In genomic region chr7:64174328-64174727, GRCh38 we compare ENCODE assay signal across 29 cellular contexts. TPM values are rescaled to one million over a fixed set of nuclear protein-coding genes. Genes with fewer than 3 reads are reported as not detected.
"Had no signal": no experiment of that assay in that cellular context is flagged by ENCODE, and none has a peak within 500 bp of the region (broad histone marks: within the 10 kb centered on the region; RNA-seq: fewer than 3 reads in every experiment).

No MANE protein-coding gene starts in this region.

- H3K27me3 ChIP-seq: suprapubic skin, testis, thyroid gland, tibial artery, tibial nerve, transverse colon, upper lobe of left lung, uterus, vagina had no signal

- H3K27ac ChIP-seq: stomach, suprapubic skin, testis, thoracic aorta, thyroid gland, tibial artery, tibial nerve, transverse colon, upper lobe of left lung, uterus, vagina had no signal

- H3K9me3 ChIP-seq: testis, thoracic aorta, thyroid gland, uterus, vagina had no signal

- DNase-seq: stimulated activated CD4-positive, alpha-beta T cell treated with anti-CD3 and anti-CD28 coated beads, Interleukin-2, amount 100 ng/mL, for 48 hours; stimulated activated CD4-positive, alpha-beta T cell treated with anti-CD3 and anti-CD28 coated beads, Interleukin-4, amount 100 ng/mL, for 1 hour; stimulated activated CD4-positive, alpha-beta T cell treated with anti-CD3 and anti-CD28 coated beads, Interleukin-4, amount 100 ng/mL, for 24 hours; stimulated activated CD4-positive, alpha-beta T cell treated with anti-CD3 and anti-CD28 coated beads, Interleukin-4, amount 100 ng/mL, for 4 hours; stimulated activated CD8-positive, alpha-beta memory T cell treated with anti-CD3 and anti-CD28 coated beads, Interleukin-4, amount 100 ng/mL, for 48 hours; stimulated activated naive B cell treated with anti-CD40 and anti-IgM and Interleukin-4, amounts not matched to agents 10 μg/mL and 1 μg/mL and 100 μg/mL, for 72 hours; stimulated activated naive CD4-positive, alpha-beta T cell; stimulated activated naive CD4-positive, alpha-beta T cell treated with Interleukin-2 at 50 U/mL for 16 hours; stimulated activated naive CD8-positive, alpha-beta T cell treated with anti-CD3 and anti-CD28 coated beads, Interleukin-15, amount 100 ng/mL, for 72 hours; stimulated activated naive CD8-positive, alpha-beta T cell treated with anti-CD3 and anti-CD28 coated beads, Interleukin-15, Interleukin-2, amounts not matched to agents 100 U/mL and 50 U/mL, for 24 hours; stomach; substantia nigra; testis; thyroid gland; tibial artery; transverse colon; uterus had no signal

- ATAC-seq: stimulated activated effector memory CD8-positive, alpha-beta T cell treated with anti-CD3 and anti-CD28 coated beads, Interleukin-12 subunit alpha, Interleukin-12 subunit beta, amount 100 ng/mL, for 72 hours; stimulated activated memory B cell treated with anti-CD40 and anti-IgM and Interleukin-4, amounts not matched to agents 10 μg/mL and 1 μg/mL and 100 μg/mL, for 72 hours; stimulated activated naive B cell treated with anti-CD40 and anti-IgM and Interleukin-4, amounts not matched to agents 10 μg/mL and 1 μg/mL and 100 μg/mL, for 72 hours; stimulated activated naive CD8-positive, alpha-beta T cell treated with anti-CD3 and anti-CD28 coated beads, Interleukin-15, amount 100 ng/mL, for 72 hours; stimulated activated naive CD8-positive, alpha-beta T cell treated with anti-CD3 and anti-CD28 coated beads, Interleukin-15, Interleukin-2, amounts not matched to agents 100 U/mL and 50 U/mL, for 24 hours had no signal

- H3K4me3 ChIP-seq: stomach, suprapubic skin, testis, thoracic aorta, thyroid gland, tibial artery, tibial nerve, transverse colon, upper lobe of left lung, uterus, vagina had no signal

- FAIRE-seq: urothelium cell line had no signal

- H3K36me3 ChIP-seq: stomach, suprapubic skin, thoracic aorta, thyroid gland, tibial artery, tibial nerve, transverse colon, upper lobe of left lung, uterus, vagina had no signal

- H3K4me1 ChIP-seq: stomach, suprapubic skin, testis, thyroid gland, tibial artery, tibial nerve, transverse colon, upper lobe of left lung, uterus, vagina had no signal

RNA-seq across cellular contexts. Expression of gene ZNF735, which starts 32.7 kb away (rescaled TPM):
- total RNA-seq: stomach, subcutaneous adipose tissue, suprapubic skin, temporal lobe, thoracic aorta, thyroid gland, tibial nerve, transverse colon, upper lobe of left lung, ureter, urinary bladder, uterus, vagina had no signal

RNA-seq across cellular contexts. Expression of gene ZNF679, which starts 53.9 kb away (rescaled TPM):
- total RNA-seq: stomach, subcutaneous adipose tissue, suprapubic skin, temporal lobe, thoracic aorta, thyroid gland, tibial nerve, transverse colon, upper lobe of left lung, ureter, urinary bladder, uterus, vagina had no signal
